ENCODE assay signal across 14 cellular contexts in the genomic region with DNA sequence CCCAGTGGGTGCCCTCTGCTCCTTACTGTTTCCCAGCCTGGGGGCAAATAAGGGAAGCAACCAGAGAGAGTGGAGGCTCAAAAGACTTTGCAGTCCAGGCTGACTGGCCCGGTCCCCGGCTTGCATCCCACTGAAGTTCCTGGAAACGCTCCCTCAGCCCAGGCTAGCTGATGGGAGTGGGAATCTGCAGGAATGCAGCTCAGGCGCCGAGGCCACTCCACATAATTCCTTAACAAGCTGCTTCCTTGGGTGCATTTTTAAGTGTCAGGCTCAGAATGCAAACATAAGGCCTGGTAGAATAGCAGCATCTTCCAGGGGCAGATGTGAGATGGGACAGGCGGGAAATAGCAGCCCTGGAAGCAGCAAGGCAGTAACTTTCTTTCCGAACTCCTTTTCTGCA. TPM values are rescaled to one million over a fixed set of nuclear protein-coding genes. Genes with fewer than 3 reads are reported as not detected.
A peak's percentile ranks its signal among the peaks of the same experiment; 100 is the strongest.
DNase-seq lines count a peak whose midpoint lies in the region; ATAC-seq and TF ChIP-seq lines count a peak whose summit lies in the region.
"Had no signal": no experiment of that assay in that cellular context is flagged by ENCODE, and none has a peak within 500 bp of the region (broad histone marks: within the 10 kb centered on the region; RNA-seq: fewer than 3 reads in every experiment).

No MANE protein-coding gene starts in this region.

- no peak overlapping the region for H3K4me3 ChIP-seq in skeletal muscle satellite cell (ENCODE audit: low read length)
- H3K4me3 ChIP-seq: MG63 had no signal

- peak overlapping the region; percentile 77 for H3K27ac ChIP-seq in VCaP

- peak overlapping the region; percentile 56 for H3K4me3 Mint-ChIP-seq in Calu3 (ENCODE audit: low read depth, unreplicated experiment)
- H3K4me3 Mint-ChIP-seq: activated CD4-positive, alpha-beta T cell treated with anti-CD3 and anti-CD28 coated beads, Interleukin-2, amount 10 ng/mL, durations not matched to agents 7 days and 5 days; activated naive CD4-positive, alpha-beta T cell treated with anti-CD3 and anti-CD28 coated beads, Interleukin-2, amount 10 ng/mL, durations not matched to agents 7 days and 5 days; CD14-positive monocyte had no signal

- peak overlapping the region; percentile 18 for H3K9ac ChIP-seq in skeletal muscle satellite cell (ENCODE audit: low read depth, low read length)

- peaks cover 61% of the 10 kb centered on the region for H3K4me1 ChIP-seq in skeletal muscle satellite cell (ENCODE audit: control insufficient read depth, insufficient read depth, low read length)

- no peak overlapping the region for H3K4me2 ChIP-seq in skeletal muscle satellite cell (ENCODE audit: low read length)

- H3K27me3 ChIP-seq in skeletal muscle satellite cell (ENCODE audit: control insufficient read depth, insufficient read depth, low read length) = no peaks in the 10 kb centered on the region
- H3K27me3 ChIP-seq: MG63 had no signal

- TF ChIP-seq CTCF in Calu3 (IDR thresholded peaks at IDR 0.05; ENCODE audit: unreplicated experiment) = no peak
- TF ChIP-seq CTCF in VCaP (conservative IDR thresholded peaks at IDR 0.05) = no peak

- no peaks in the 10 kb centered on the region for H3K9me3 Mint-ChIP-seq in Calu3 (ENCODE audit: low read depth, unreplicated experiment)
- H3K9me3 Mint-ChIP-seq: activated CD4-positive, alpha-beta T cell treated with anti-CD3 and anti-CD28 coated beads, Interleukin-2, amount 10 ng/mL, durations not matched to agents 7 days and 5 days; activated naive CD4-positive, alpha-beta T cell treated with anti-CD3 and anti-CD28 coated beads, Interleukin-2, amount 10 ng/mL, durations not matched to agents 7 days and 5 days had no signal

- CTCF ChIA-PET in Calu3 (lab: Charles Lee) = interaction anchor here (1.4 to 1.8 kb wide), 2 partner anchors 36 to 73 kb away, joined by 4 read pairs; no protein-coding TSS in a partner anchor

- BruUV-seq in Calu3 (replicated peaks; lab: Mats Ljungman, UMichigan) = no TSS peak

- intact Hi-C loops in Calu3 (cut with micrococcal nuclease; ENCODE audit: unreplicated experiment) (loop anchor here (2.0 to 5.0 kb wide), 2 partner anchors 21 to 34 kb away; no protein-coding TSS in a partner anchor), left colon (cut with DNase I, micrococcal nuclease) (no loop called here)

- no peaks in the 10 kb centered on the region for H3K9me3 ChIP-seq in skeletal muscle satellite cell (replicated peaks; ENCODE audit: low read length)
- H3K9me3 ChIP-seq: MG63 had no signal

- peaks cover 30% of the 10 kb centered on the region for H3K36me3 Mint-ChIP-seq in Calu3 (ENCODE audit: insufficient read depth, unreplicated experiment)
- H3K36me3 Mint-ChIP-seq: activated naive CD4-positive, alpha-beta T cell treated with anti-CD3 and anti-CD28 coated beads, Interleukin-2, amount 10 ng/mL, durations not matched to agents 7 days and 5 days; CD14-positive monocyte had no signal

- peaks cover 59% of the 10 kb centered on the region for H3K4me1 Mint-ChIP-seq in Calu3 (ENCODE audit: low read depth, unreplicated experiment)
- H3K4me1 Mint-ChIP-seq: activated CD4-positive, alpha-beta T cell treated with anti-CD3 and anti-CD28 coated beads, Interleukin-2, amount 10 ng/mL, durations not matched to agents 7 days and 5 days; activated naive CD4-positive, alpha-beta T cell treated with anti-CD3 and anti-CD28 coated beads, Interleukin-2, amount 10 ng/mL, durations not matched to agents 7 days and 5 days had no signal

- ATAC-seq in left colon = peak; percentile 14

- peak overlapping the region; percentile 95 for H3K27ac Mint-ChIP-seq in Calu3 (ENCODE audit: unreplicated experiment)
- H3K27ac Mint-ChIP-seq: activated CD4-positive, alpha-beta T cell treated with anti-CD3 and anti-CD28 coated beads, Interleukin-2, amount 10 ng/mL, durations not matched to agents 7 days and 5 days; activated naive CD4-positive, alpha-beta T cell treated with anti-CD3 and anti-CD28 coated beads, Interleukin-2, amount 10 ng/mL, durations not matched to agents 7 days and 5 days had no signal

- H3K27me3 Mint-ChIP-seq in Calu3 (ENCODE audit: unreplicated experiment) = no peaks in the 10 kb centered on the region

- no peak for DNase-seq in Calu3
- peak in 1 of 2 donors; percentile 38 for DNase-seq in left colon
- DNase-seq in NCI-H1092 treated with DMSO at 0.1 percent for 48 hours (lab: John Stamatoyannopoulos, UW) = no peak
- DNase-seq in GDM1 (lab: John Stamatoyannopoulos, UW) = no peak
- DNase-seq in AML-193 (lab: John Stamatoyannopoulos, UW) = no peak
- no peak for DNase-seq in cerebellar nuclear complex (lab: John Stamatoyannopoulos, UW)
- DNase-seq: activated CD4-positive, alpha-beta T cell treated with anti-CD3 and anti-CD28 coated beads, Interleukin-2, amount 10 ng/mL, durations not matched to agents 7 days and 5 days; activated naive CD4-positive, alpha-beta T cell treated with anti-CD3 and anti-CD28 coated beads, Interleukin-2, amount 10 ng/mL, durations not matched to agents 7 days and 5 days; H7; MG63; NCI-H524 treated with DMSO at 0.1 percent for 48 hours had no signal

- peaks cover 34% of the 10 kb centered on the region for H3K36me3 ChIP-seq in skeletal muscle satellite cell (ENCODE audit: insufficient read depth, low read length)

RNA-seq across cellular contexts. Expression of a gene that starts 39.1 kb away (rescaled TPM):
- total RNA-seq in Calu3 (2022) (571 and 585 TPM in 2 replicates), left colon (100 to 1,000 TPM; 731 to 768 TPM)
- total RNA-seq in skeletal muscle satellite cell (2012; rRNA removed) = 566 and 880 TPM in 2 replicates

RNA-seq across cellular contexts. Expression of a gene that starts 39.3 kb away (rescaled TPM):
- total RNA-seq in Calu3 (2022) (14.0 and 19.5 TPM in 2 replicates), left colon (10 to 100 TPM in 1 of 2 donors, 1 to 10 TPM in 1; 9.9 to 12.5 TPM)
- total RNA-seq in skeletal muscle satellite cell (2012; rRNA removed) = 1.5 and 4.6 TPM in 2 replicates
